In the genomic region with DNA sequence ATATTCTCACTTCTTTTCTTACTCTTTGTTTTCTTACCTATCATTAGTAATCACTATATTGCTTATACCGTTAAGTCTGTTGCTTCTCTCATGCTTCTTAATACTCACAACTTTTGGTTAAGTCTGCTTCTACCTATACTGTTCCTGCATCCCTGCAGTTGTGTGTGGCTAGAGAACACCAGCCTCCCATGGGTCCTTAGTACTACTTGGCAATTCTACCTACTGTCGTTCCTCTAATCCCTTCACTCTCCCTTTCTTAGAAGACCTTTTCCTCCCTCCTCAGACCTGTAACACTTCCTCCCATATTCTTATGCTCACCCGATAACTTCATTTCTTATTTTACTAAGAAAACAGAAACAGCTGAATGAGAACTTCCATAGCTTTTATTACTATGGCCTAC, we compare ENCODE assay signal across 17 cellular contexts. TPM values are rescaled to one million over a fixed set of nuclear protein-coding genes. Genes with fewer than 3 reads are reported as not detected.
DNase-seq lines count a peak whose midpoint lies in the region; ATAC-seq and TF ChIP-seq lines count a peak whose summit lies in the region.
"Had no signal": no experiment of that assay in that cellular context is flagged by ENCODE, and none has a peak within 500 bp of the region (broad histone marks: within the 10 kb centered on the region; RNA-seq: fewer than 3 reads in every experiment).

No MANE protein-coding gene starts in this region.

- ATAC-seq in activated naive CD8-positive, alpha-beta T cell treated with anti-CD3 and anti-CD28 coated beads, Interleukin-2, amount 50 U/mL, for 24 hours = no peak
- ATAC-seq in GM21360 (IDR thresholded peaks at IDR 0.05; ENCODE audit: unreplicated experiment) = no peak
- ATAC-seq: PC-3 had no signal

- no peaks in the 10 kb centered on the region for H3K36me3 ChIP-seq in suprapubic skin
- H3K36me3 ChIP-seq: HAP-1 had no signal

- TF ChIP-seq POLR2A in suprapubic skin (IDR thresholded peaks at IDR 0.05) = no peak

- H3K27ac Mint-ChIP-seq in activated naive CD8-positive, alpha-beta T cell = peak overlapping the region; percentile 6
- H3K27ac Mint-ChIP-seq in activated naive CD8-positive, alpha-beta T cell treated with anti-CD3 and anti-CD28 coated beads, Interleukin-2, amount 50 U/mL, for 24 hours = no peak overlapping the region
- H3K27ac Mint-ChIP-seq in mesothelial cell of epicardium (peak overlapping the region; percentile 57), type B pancreatic cell (peak overlapping the region; percentile 37)

- 92% methylated on average over 3 of the region's 3 CpGs for WGBS in suprapubic skin

- H3K27me3 Mint-ChIP-seq in activated naive CD8-positive, alpha-beta T cell = no peaks in the 10 kb centered on the region
- H3K27me3 Mint-ChIP-seq in activated naive CD8-positive, alpha-beta T cell treated with anti-CD3 and anti-CD28 coated beads, Interleukin-2, amount 50 U/mL, for 24 hours = no peaks in the 10 kb centered on the region
- H3K27me3 Mint-ChIP-seq in mesothelial cell of epicardium (ENCODE audit: low read depth) = no peaks in the 10 kb centered on the region
- H3K27me3 Mint-ChIP-seq in type B pancreatic cell = no peaks in the 10 kb centered on the region

- no peak for TF ChIP-seq CTCF in VCaP (conservative IDR thresholded peaks at IDR 0.05)
- TF ChIP-seq CTCF in mesothelial cell of epicardium (IDR thresholded peaks at IDR 0.05; ENCODE audit: unreplicated experiment) = no peak
- no peak for TF ChIP-seq CTCF in type B pancreatic cell (conservative IDR thresholded peaks at IDR 0.05)
- TF ChIP-seq CTCF in suprapubic skin (IDR thresholded peaks at IDR 0.05) = no peak

- H3K27ac ChIP-seq in VCaP = peak overlapping the region; percentile 70; the same call in 1 of the 2 replicates
- H3K27ac ChIP-seq in suprapubic skin = no peak overlapping the region
- H3K27ac ChIP-seq: RWPE1 had no signal

- DNase-seq in activated naive CD8-positive, alpha-beta T cell treated with anti-CD3 and anti-CD28 coated beads, Interleukin-2, amount 50 U/mL, for 24 hours = no peak
- DNase-seq in mesothelial cell of epicardium (ENCODE audit: low spot score in 2 of 2, unreplicated experiment in 2 of 2) = no peak
- no peak for DNase-seq in type B pancreatic cell (ENCODE audit: extremely low spot score, unreplicated experiment)
- no peak for DNase-seq in NCI-H1092 treated with DMSO at 0.1 percent for 48 hours (lab: John Stamatoyannopoulos, UW)
- DNase-seq in suprapubic skin (ENCODE audit: low spot score in 2 of 2) = no peak
- DNase-seq: MV-4-11, NCI-H1436, NCI-H2029 treated with DMSO at 0.1 percent for 48 hours, NCI-H2171 treated with DMSO at 0.1 percent for 48 hours, NCI-H446 treated with DMSO at 0.1 percent for 48 hours, NCI-H748 treated with DMSO at 0.1 percent for 48 hours, PC-3 had no signal

- no peak for TF ChIP-seq EP300 in suprapubic skin (IDR thresholded peaks at IDR 0.05)

- H3K4me3 Mint-ChIP-seq in activated naive CD8-positive, alpha-beta T cell = no peak overlapping the region
- H3K4me3 Mint-ChIP-seq in activated naive CD8-positive, alpha-beta T cell treated with anti-CD3 and anti-CD28 coated beads, Interleukin-2, amount 50 U/mL, for 24 hours = no peak overlapping the region
- H3K4me3 Mint-ChIP-seq in mesothelial cell of epicardium (no peak overlapping the region), type B pancreatic cell (peak overlapping the region; percentile 7)

- H3K36me3 Mint-ChIP-seq in activated naive CD8-positive, alpha-beta T cell = peaks cover 8% of the 10 kb centered on the region
- peaks cover 29% of the 10 kb centered on the region for H3K36me3 Mint-ChIP-seq in activated naive CD8-positive, alpha-beta T cell treated with anti-CD3 and anti-CD28 coated beads, Interleukin-2, amount 50 U/mL, for 24 hours (ENCODE audit: low read depth)
- peaks cover 21% of the 10 kb centered on the region for H3K36me3 Mint-ChIP-seq in mesothelial cell of epicardium
- H3K36me3 Mint-ChIP-seq in type B pancreatic cell = peaks cover 33% of the 10 kb centered on the region

- peaks cover 86% of the 10 kb centered on the region for H3K4me1 Mint-ChIP-seq in activated naive CD8-positive, alpha-beta T cell (ENCODE audit: low read depth)
- peaks cover 62% of the 10 kb centered on the region for H3K4me1 Mint-ChIP-seq in activated naive CD8-positive, alpha-beta T cell treated with anti-CD3 and anti-CD28 coated beads, Interleukin-2, amount 50 U/mL, for 24 hours
- H3K4me1 Mint-ChIP-seq in mesothelial cell of epicardium (peaks cover 62% of the 10 kb centered on the region), type B pancreatic cell (ENCODE audit: unreplicated experiment) (peaks cover 42% of the 10 kb centered on the region)

- H3K9me3 ChIP-seq in suprapubic skin = no peaks in the 10 kb centered on the region
- H3K9me3 ChIP-seq: HAP-1 had no signal

- H3K4me3 ChIP-seq in suprapubic skin = no peak overlapping the region
- H3K4me3 ChIP-seq: HAP-1 had no signal

- H3K9me3 Mint-ChIP-seq in activated naive CD8-positive, alpha-beta T cell (ENCODE audit: low read depth) = peaks cover 4% of the 10 kb centered on the region
- peaks cover 5% of the 10 kb centered on the region for H3K9me3 Mint-ChIP-seq in activated naive CD8-positive, alpha-beta T cell treated with anti-CD3 and anti-CD28 coated beads, Interleukin-2, amount 50 U/mL, for 24 hours
- peaks cover 30% of the 10 kb centered on the region for H3K9me3 Mint-ChIP-seq in mesothelial cell of epicardium
- peaks cover 6% of the 10 kb centered on the region for H3K9me3 Mint-ChIP-seq in type B pancreatic cell

- H3K27me3 ChIP-seq in suprapubic skin = no peaks in the 10 kb centered on the region

- H3K4me1 ChIP-seq in suprapubic skin = peaks cover 21% of the 10 kb centered on the region

RNA-seq across cellular contexts. Expression of gene CNOT2, which starts 29.3 kb away (rescaled TPM):
- 120 to 126 TPM (median 120 TPM) in 3 replicates for total RNA-seq in mesothelial cell of epicardium
- total RNA-seq in type B pancreatic cell (ENCODE audit: low replicate concordance) = 80.2 and 83.9 TPM in 2 replicates
- total RNA-seq in suprapubic skin = 100 to 1,000 TPM; 135 to 259 (median 152) TPM
